19 cellular contexts compared by ENCODE assay signal in the genomic region with DNA sequence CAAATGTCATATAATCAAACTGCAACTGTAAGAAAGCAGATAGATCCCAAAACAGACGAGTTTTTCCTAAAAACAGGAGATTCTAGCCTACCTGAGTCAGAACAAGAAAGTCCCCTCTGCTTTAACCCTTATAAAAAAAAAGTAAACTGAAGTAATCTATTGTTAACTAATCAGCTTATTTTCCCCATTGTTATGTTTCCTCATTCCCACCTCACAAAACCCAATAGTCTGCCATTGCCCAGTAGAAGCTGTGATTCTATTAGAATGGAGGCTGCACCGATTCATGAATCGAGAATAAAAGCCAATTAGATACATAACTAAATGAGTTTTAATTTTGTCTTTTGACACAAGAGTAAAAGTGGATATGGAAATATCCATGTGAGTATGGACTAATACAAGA.
DNase-seq lines count a peak whose midpoint lies in the region; ATAC-seq, FAIRE-seq and TF ChIP-seq lines count a peak whose summit lies in the region.
"Had no signal": no experiment of that assay in that cellular context is flagged by ENCODE, and none has a peak within 500 bp of the region (broad histone marks: within the 10 kb centered on the region; RNA-seq: fewer than 3 reads in every experiment).

No MANE protein-coding gene starts in this region.

- H4K91ac ChIP-seq in H1 (replicated peaks; ENCODE audit: insufficient read length, low read length), result no peak overlapping the region

- peak overlapping the region; percentile 35 to 44; a peak in 3 of 4 replicates for H3K4me2 ChIP-seq in H1 (ENCODE audit: insufficient read depth in 1 of 2, low read depth in 2 of 2, low read length in 2 of 2)

- no peak overlapping the region for H2BK120ac ChIP-seq in H1 (replicated peaks; ENCODE audit: low read depth, low read length)

- DNase-seq in H54 (ENCODE audit: insufficient read length, low spot score), result no peak
- DNase-seq in H1 (ENCODE audit: low read depth in 1 of 2, low spot score in 2 of 2), result no peak
- DNase-seq in progenitor cell of endocrine pancreas (ENCODE audit: low spot score, unreplicated experiment), result no peak
- no peak for DNase-seq in glomerular visceral epithelial cell (ENCODE audit: extremely low spot score)
- DNase-seq in mucosa of gallbladder (ENCODE audit: low spot score), result no peak
- DNase-seq: ACHN, AML-193, DMS 273 treated with DMSO at 0.1 percent for 48 hours, GF-D8, GOT3, NCI-H1105 treated with DMSO at 0.1 percent for 48 hours, NCI-H187 had no signal

- H3K36me3 Mint-ChIP-seq in progenitor cell of endocrine pancreas (ENCODE audit: insufficient read depth), result no peaks in the 10 kb centered on the region
- H3K36me3 Mint-ChIP-seq: CD14-positive monocyte, IgD-negative memory B cell had no signal

- peak overlapping the region; percentile 15 for H3K27ac Mint-ChIP-seq in progenitor cell of endocrine pancreas
- H3K27ac Mint-ChIP-seq: IgD-negative memory B cell had no signal

- H3K27ac ChIP-seq in HUES6 (ENCODE audit: low read depth, low read length), result peak overlapping the region; percentile 19; the same call in 1 of the 2 replicates
- no peak overlapping the region for H3K27ac ChIP-seq in H1 (ENCODE audit: low read depth, low read length)

- no peak overlapping the region for H2BK20ac ChIP-seq in H1 (ENCODE audit: low read length)

- peaks cover 45% of the 10 kb centered on the region for H3K4me1 Mint-ChIP-seq in progenitor cell of endocrine pancreas (ENCODE audit: low read depth)

- H2BK15ac ChIP-seq in H1 (ENCODE audit: low read length), result no peak overlapping the region

- H2AFZ ChIP-seq in H1 (ENCODE audit: low read length), result no peak overlapping the region

- H3K9me3 ChIP-seq in HUES6 (ENCODE audit: control insufficient read depth, insufficient read depth, low read depth, low read length), result no peaks in the 10 kb centered on the region
- H3K9me3 ChIP-seq in H1 (ENCODE audit: insufficient read depth in 2 of 2, low read depth in 1 of 2, low read length in 1 of 2), result no peaks in the 10 kb centered on the region

- no peak overlapping the region for H2BK5ac ChIP-seq in H1 (ENCODE audit: low read depth, low read length)

- H3K79me1 ChIP-seq in H1 (ENCODE audit: low read depth, low read length), result no peaks in the 10 kb centered on the region; the same call in 1 of the 2 replicates

- no peak for ATAC-seq in GM21528 (IDR thresholded peaks at IDR 0.05; ENCODE audit: low FRiP score, unreplicated experiment)
- ATAC-seq: SK-N-SH treated with all-trans-retinoic acid at 6 μM for 48 hours had no signal

- CTCF ChIA-PET in H1 (lab: Charles Lee; ENCODE audit: partially characterized antibody), result interaction anchor here (0.6 to 1.7 kb wide), 2 partner anchors 9 to 377 kb away, joined by 3 to 5 read pairs; no protein-coding TSS in a partner anchor

- H2BK12ac ChIP-seq in H1 (ENCODE audit: low read depth, low read length), result no peak overlapping the region

- no peak overlapping the region for H3K4me3 Mint-ChIP-seq in progenitor cell of endocrine pancreas (ENCODE audit: low read depth)
- H3K4me3 Mint-ChIP-seq: CD14-positive monocyte had no signal

- no peaks in the 10 kb centered on the region for H3K27me3 ChIP-seq in HUES6 (ENCODE audit: control insufficient read depth, insufficient read depth, low read length)
- no peaks in the 10 kb centered on the region for H3K27me3 ChIP-seq in H1 (replicated peaks in 1 of 4; ENCODE audit: control insufficient read depth in 3 of 4, extremely low read depth in 1 of 4, insufficient read depth in 3 of 4, low read length in 3 of 4)

- no peaks in the 10 kb centered on the region for H3K23me2 ChIP-seq in H1 (ENCODE audit: low read depth, low read length)

- TF ChIP-seq CTCF in H1 (IDR thresholded peaks at IDR 0.05; ENCODE audit: control extremely low read depth in 1 of 3, insufficient read depth in 1 of 3, low read depth in 1 of 3, low read length in 3 of 3), result no peak
- no peak for TF ChIP-seq CTCF in progenitor cell of endocrine pancreas (IDR thresholded peaks at IDR 0.05; ENCODE audit: unreplicated experiment)

- no peak overlapping the region for H2AK5ac ChIP-seq in H1 (ENCODE audit: low read depth, low read length)

- H3K23ac ChIP-seq in H1 (ENCODE audit: insufficient read length), result no peak overlapping the region

- no peak overlapping the region for H3K56ac ChIP-seq in H1 (replicated peaks; ENCODE audit: insufficient read length, low read depth, low read length)

- H3K14ac ChIP-seq in H1 (ENCODE audit: insufficient read length), result no peak overlapping the region

- TF ChIP-seq POLR2A in H54 (IDR thresholded peaks at IDR 0.05; ENCODE audit: low read depth, low read length), result no peak
- TF ChIP-seq POLR2A in H1 (IDR thresholded peaks at IDR 0.05; ENCODE audit: control extremely low read depth in 1 of 2, low read depth in 2 of 2, low read length in 2 of 2), result no peak

- 68% methylated on average over 3 of the region's 3 CpGs; no CpG with 5 or more reads in 1 of the 2 experiments for WGBS in H1 (ENCODE audit: extremely low coverage in 1 of 2, insufficient coverage in 1 of 2, insufficient read length in 1 of 2, insufficient replicate concordance in 2 of 2, low coverage in 1 of 2, low lambda C conversion rate in 2 of 2, missing lambda C conversion rate in 1 of 2), 2 experiments

- FAIRE-seq in H54 (lab: Jason Lieb, UNC) (peak; percentile 11), H1 (lab: Jason Lieb, UNC) (no peak)
- FAIRE-seq: GM12891, GM18507 had no signal

- no peak overlapping the region; the same call in 1 of the 2 replicates for H3K18ac ChIP-seq in H1 (ENCODE audit: extremely low read depth, low read length)

- TF ChIP-seq EP300 in H1 (IDR thresholded peaks at IDR 0.05; ENCODE audit: borderline replicate concordance in 1 of 2, low read depth in 2 of 2, low read length in 2 of 2), result no peak

- H4K20me1 ChIP-seq in H1 (replicated peaks in 1 of 2; ENCODE audit: control insufficient read depth in 1 of 2, insufficient read depth in 2 of 2, low read length in 2 of 2), result peaks cover 0 to 3% of the 10 kb centered on the region in 2 experiments

- POLR2A ChIA-PET in H1 (lab: Charles Lee; ENCODE audit: partially characterized antibody), result interaction anchor here (1.2 to 1.7 kb wide), 3 partner anchors 9 to 20 kb away, joined by 3 read pairs; no protein-coding TSS in a partner anchor

- no peak for TF ChIP-seq RAD21 in H1 (IDR thresholded peaks at IDR 0.05 in 1 of 2, conservative IDR thresholded peaks at IDR 0.05 in 1 of 2; ENCODE audit: low read depth in 2 of 2, low read length in 2 of 2)

- H3K9ac ChIP-seq in HUES6 (ENCODE audit: low read length) (no peak overlapping the region), H1 (replicated peaks in 1 of 4; ENCODE audit: extremely low read depth in 1 of 4, low read depth in 3 of 4, low read length in 3 of 4) (no peak overlapping the region)

- H3K4me1 ChIP-seq in HUES6 (ENCODE audit: control insufficient read depth, insufficient read depth, low read length) (peaks cover 49% of the 10 kb centered on the region), H1 (replicated peaks in 1 of 4; ENCODE audit: control insufficient read depth in 3 of 4, insufficient read depth in 4 of 4, low read length in 3 of 4) (peaks cover 0 to 17% (median 3%) of the 10 kb centered on the region in 4 experiments; a peak in 4 of 7 replicates)

- H4K8ac ChIP-seq in H1 (ENCODE audit: extremely low read depth, insufficient read depth, low read length), result no peak overlapping the region

- H3K36me3 ChIP-seq in HUES6 (ENCODE audit: control insufficient read depth, insufficient read depth, low read length) (no peaks in the 10 kb centered on the region), H1 (ENCODE audit: control insufficient read depth in 2 of 4, insufficient read depth in 4 of 4, low read length in 3 of 4) (no peaks in the 10 kb centered on the region)

- no peaks in the 10 kb centered on the region for H3K9me3 Mint-ChIP-seq in progenitor cell of endocrine pancreas (ENCODE audit: low read depth)
- H3K9me3 Mint-ChIP-seq: CD14-positive monocyte, IgD-negative memory B cell had no signal

- H3K4me3 ChIP-seq in HUES6 (ENCODE audit: low read depth, low read length) (no peak overlapping the region; the same call in 1 of the 2 replicates), H1 (ENCODE audit: extremely low read depth in 1 of 4, insufficient read depth in 2 of 4, low read depth in 3 of 4, low read length in 4 of 4) (peak overlapping the region in 1 of 4 experiments; percentile 34; a peak in 1 of 8 replicates)

- H3K4ac ChIP-seq in H1 (replicated peaks; ENCODE audit: insufficient read length, low read depth, low read length), result no peak overlapping the region

- H3K27me3 Mint-ChIP-seq in progenitor cell of endocrine pancreas, result no peaks in the 10 kb centered on the region
- H3K27me3 Mint-ChIP-seq: IgD-negative memory B cell had no signal

- peak overlapping the region; percentile 75 for H4K5ac ChIP-seq in H1 (ENCODE audit: insufficient read length, low read depth, low read length)

- H3K79me2 ChIP-seq in H1 (ENCODE audit: control insufficient read depth in 1 of 2, insufficient read depth in 2 of 2, low read length in 2 of 2), result peaks cover 17 to 90% of the 10 kb centered on the region in 2 experiments; a peak in 3 of 4 replicates

TF ChIP-seq in H1, 55 proteins besides CTCF, POLR2A, EP300 and RAD21:
- TF ChIP-seq PHF8 (conservative IDR thresholded peaks at IDR 0.05; ENCODE audit: low read depth, low read length) (no peak), CEBPB (IDR thresholded peaks at IDR 0.05; ENCODE audit: low read depth, low read length) (no peak), RNF2 (IDR thresholded peaks at IDR 0.05; ENCODE audit: borderline replicate concordance, low read depth, low read length, missing control alignments, poor library complexity, severe bottlenecking) (no peak), CREB1 (IDR thresholded peaks at IDR 0.05) (no peak), EGR1 (IDR thresholded peaks at IDR 0.05; ENCODE audit: borderline replicate concordance, low read depth, low read length) (no peak), SIX5 (IDR thresholded peaks at IDR 0.05; ENCODE audit: low read depth, low read length) (no peak)
TF ChIP-seq in H1: peak in this region for 0.
